Comparison of ENCODE assay signal across 1 cellular context in the genomic region with DNA sequence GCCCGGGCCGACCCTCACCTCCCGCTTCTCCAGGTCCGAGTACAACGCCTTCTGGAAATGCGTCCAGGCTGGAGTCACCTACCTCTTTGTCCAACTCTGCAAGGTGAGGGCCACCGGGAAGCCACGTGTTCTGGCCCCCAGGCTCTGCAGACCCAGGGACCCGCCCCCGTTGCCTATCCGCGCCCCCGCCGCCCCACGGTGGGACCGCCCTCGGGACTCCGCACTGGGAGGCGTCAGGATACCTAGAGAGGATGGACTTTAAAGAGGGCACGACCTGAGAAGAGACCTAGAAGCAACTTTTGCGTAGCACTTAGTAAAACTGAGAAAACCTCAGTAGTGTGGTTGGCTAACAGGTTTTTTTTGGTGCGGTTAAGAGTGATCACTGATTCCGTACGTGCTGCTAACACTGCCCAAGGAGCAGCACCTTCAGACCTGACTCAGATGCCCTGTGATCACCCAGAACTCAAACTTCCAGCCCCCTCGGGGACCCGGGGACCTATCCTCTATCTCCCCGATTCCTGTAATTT.
A peak's percentile ranks its signal among the peaks of the same experiment; 100 is the strongest.
TF ChIP-seq lines count a peak whose summit lies in the region.

No MANE protein-coding gene starts in this region.

TF ChIP-seq in GM12878, 131 proteins besides CTCF, POLR2A, EP300 and RAD21:
- TF ChIP-seq PML (IDR thresholded peaks at IDR 0.05; ENCODE audit: low read length) = no peak
- TF ChIP-seq BCL11A (IDR thresholded peaks at IDR 0.05; ENCODE audit: low read depth, low read length) = 0 out of 2 replicates have a peak, but pooled peaks have one; percentile 18
- peak; percentile 52 to 53; a peak in 3 of 4 replicates for TF ChIP-seq BHLHE40 (IDR thresholded peaks at IDR 0.05; ENCODE audit: borderline replicate concordance in 1 of 2, low read depth in 2 of 2, low read length in 1 of 2)
- TF ChIP-seq, protein P1, sequence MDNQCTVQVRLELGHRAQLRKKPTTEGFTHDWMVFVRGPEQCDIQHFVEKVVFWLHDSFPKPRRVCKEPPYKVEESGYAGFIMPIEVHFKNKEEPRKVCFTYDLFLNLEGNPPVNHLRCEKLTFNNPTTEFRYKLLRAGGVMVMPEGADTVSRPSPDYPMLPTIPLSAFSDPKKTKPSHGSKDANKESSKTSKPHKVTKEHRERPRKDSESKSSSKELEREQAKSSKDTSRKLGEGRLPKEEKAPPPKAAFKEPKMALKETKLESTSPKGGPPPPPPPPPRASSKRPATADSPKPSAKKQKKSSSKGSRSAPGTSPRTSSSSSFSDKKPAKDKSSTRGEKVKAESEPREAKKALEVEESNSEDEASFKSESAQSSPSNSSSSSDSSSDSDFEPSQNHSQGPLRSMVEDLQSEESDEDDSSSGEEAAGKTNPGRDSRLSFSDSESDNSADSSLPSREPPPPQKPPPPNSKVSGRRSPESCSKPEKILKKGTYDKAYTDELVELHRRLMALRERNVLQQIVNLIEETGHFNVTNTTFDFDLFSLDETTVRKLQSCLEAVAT (IDR thresholded peaks at IDR 0.05) = peak; percentile 64; the same call in 1 of the 2 replicates
- no peak for TF ChIP-seq NRF1 (conservative IDR thresholded peaks at IDR 0.05; ENCODE audit: low read depth, low read length)
- TF ChIP-seq IRF4 (IDR thresholded peaks at IDR 0.05; ENCODE audit: low read depth, low read length) = no peak
- peak; percentile 34; the same call in 1 of the 2 replicates for TF ChIP-seq CREM (IDR thresholded peaks at IDR 0.05; ENCODE audit: low read depth)
- TF ChIP-seq ATF7 (IDR thresholded peaks at IDR 0.05; ENCODE audit: low read depth) = peak; percentile 38; the same call in 1 of the 2 replicates
- TF ChIP-seq, protein P2, sequence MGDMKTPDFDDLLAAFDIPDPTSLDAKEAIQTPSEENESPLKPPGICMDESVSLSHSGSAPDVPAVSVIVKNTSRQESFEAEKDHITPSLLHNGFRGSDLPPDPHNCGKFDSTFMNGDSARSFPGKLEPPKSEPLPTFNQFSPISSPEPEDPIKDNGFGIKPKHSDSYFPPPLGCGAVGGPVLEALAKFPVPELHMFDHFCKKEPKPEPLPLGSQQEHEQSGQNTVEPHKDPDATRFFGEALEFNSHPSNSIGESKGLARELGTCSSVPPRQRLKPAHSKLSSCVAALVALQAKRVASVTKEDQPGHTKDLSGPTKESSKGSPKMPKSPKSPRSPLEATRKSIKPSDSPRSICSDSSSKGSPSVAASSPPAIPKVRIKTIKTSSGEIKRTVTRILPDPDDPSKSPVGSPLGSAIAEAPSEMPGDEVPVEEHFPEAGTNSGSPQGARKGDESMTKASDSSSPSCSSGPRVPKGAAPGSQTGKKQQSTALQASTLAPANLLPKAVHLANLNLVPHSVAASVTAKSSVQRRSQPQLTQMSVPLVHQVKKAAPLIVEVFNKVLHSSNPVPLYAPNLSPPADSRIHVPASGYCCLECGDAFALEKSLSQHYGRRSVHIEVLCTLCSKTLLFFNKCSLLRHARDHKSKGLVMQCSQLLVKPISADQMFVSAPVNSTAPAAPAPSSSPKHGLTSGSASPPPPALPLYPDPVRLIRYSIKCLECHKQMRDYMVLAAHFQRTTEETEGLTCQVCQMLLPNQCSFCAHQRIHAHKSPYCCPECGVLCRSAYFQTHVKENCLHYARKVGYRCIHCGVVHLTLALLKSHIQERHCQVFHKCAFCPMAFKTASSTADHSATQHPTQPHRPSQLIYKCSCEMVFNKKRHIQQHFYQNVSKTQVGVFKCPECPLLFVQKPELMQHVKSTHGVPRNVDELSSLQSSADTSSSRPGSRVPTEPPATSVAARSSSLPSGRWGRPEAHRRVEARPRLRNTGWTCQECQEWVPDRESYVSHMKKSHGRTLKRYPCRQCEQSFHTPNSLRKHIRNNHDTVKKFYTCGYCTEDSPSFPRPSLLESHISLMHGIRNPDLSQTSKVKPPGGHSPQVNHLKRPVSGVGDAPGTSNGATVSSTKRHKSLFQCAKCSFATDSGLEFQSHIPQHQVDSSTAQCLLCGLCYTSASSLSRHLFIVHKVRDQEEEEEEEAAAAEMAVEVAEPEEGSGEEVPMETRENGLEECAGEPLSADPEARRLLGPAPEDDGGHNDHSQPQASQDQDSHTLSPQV (IDR thresholded peaks at IDR 0.05) = no peak
- TF ChIP-seq EGR1 (IDR thresholded peaks at IDR 0.05; ENCODE audit: borderline replicate concordance in 1 of 2, low read depth in 2 of 2, low read length in 2 of 2) = peak in 1 of 2 experiments; percentile 71; a peak in 2 of 3 replicates
- peak; percentile 53; the same call in 1 of the 2 replicates for TF ChIP-seq ZNF384 (IDR thresholded peaks at IDR 0.05; ENCODE audit: borderline replicate concordance, low read depth, low read length)
- TF ChIP-seq, protein P3, sequence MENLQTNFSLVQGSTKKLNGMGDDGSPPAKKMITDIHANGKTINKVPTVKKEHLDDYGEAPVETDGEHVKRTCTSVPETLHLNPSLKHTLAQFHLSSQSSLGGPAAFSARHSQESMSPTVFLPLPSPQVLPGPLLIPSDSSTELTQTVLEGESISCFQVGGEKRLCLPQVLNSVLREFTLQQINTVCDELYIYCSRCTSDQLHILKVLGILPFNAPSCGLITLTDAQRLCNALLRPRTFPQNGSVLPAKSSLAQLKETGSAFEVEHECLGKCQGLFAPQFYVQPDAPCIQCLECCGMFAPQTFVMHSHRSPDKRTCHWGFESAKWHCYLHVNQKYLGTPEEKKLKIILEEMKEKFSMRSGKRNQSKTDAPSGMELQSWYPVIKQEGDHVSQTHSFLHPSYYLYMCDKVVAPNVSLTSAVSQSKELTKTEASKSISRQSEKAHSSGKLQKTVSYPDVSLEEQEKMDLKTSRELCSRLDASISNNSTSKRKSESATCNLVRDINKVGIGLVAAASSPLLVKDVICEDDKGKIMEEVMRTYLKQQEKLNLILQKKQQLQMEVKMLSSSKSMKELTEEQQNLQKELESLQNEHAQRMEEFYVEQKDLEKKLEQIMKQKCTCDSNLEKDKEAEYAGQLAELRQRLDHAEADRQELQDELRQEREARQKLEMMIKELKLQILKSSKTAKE (IDR thresholded peaks at IDR 0.05; ENCODE audit: low read depth, poor library complexity, severe bottlenecking) = peak; percentile 55
- peak in 1 of 2 experiments; percentile 35; a peak in 1 of 4 replicates for TF ChIP-seq IKZF2 (IDR thresholded peaks at IDR 0.05)
- no peak for TF ChIP-seq POLR2AphosphoS2 (IDR thresholded peaks at IDR 0.05; ENCODE audit: low read depth, low read length)
- peak; percentile 48; the same call in 1 of the 2 replicates for TF ChIP-seq MTA2 (IDR thresholded peaks at IDR 0.05; ENCODE audit: low read depth)
- no peak for TF ChIP-seq NR2C2 (IDR thresholded peaks at IDR 0.05; ENCODE audit: borderline replicate concordance, control insufficient read depth, insufficient read length, low read depth)
- TF ChIP-seq MTA3 (IDR thresholded peaks at IDR 0.05; ENCODE audit: borderline replicate concordance, low read length) = peak; percentile 71; the same call in 1 of the 2 replicates
- TF ChIP-seq CBFB (IDR thresholded peaks at IDR 0.05; ENCODE audit: low read depth) = peak; percentile 67; the same call in 1 of the 2 replicates
- no peak for TF ChIP-seq TCF3 (IDR thresholded peaks at IDR 0.05; ENCODE audit: borderline replicate concordance, insufficient read depth, low read depth, low read length)
- TF ChIP-seq, protein P4, sequence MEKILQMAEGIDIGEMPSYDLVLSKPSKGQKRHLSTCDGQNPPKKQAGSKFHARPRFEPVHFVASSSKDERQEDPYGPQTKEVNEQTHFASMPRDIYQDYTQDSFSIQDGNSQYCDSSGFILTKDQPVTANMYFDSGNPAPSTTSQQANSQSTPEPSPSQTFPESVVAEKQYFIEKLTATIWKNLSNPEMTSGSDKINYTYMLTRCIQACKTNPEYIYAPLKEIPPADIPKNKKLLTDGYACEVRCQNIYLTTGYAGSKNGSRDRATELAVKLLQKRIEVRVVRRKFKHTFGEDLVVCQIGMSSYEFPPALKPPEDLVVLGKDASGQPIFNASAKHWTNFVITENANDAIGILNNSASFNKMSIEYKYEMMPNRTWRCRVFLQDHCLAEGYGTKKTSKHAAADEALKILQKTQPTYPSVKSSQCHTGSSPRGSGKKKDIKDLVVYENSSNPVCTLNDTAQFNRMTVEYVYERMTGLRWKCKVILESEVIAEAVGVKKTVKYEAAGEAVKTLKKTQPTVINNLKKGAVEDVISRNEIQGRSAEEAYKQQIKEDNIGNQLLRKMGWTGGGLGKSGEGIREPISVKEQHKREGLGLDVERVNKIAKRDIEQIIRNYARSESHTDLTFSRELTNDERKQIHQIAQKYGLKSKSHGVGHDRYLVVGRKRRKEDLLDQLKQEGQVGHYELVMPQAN (conservative IDR thresholded peaks at IDR 0.05) = 0 out of 2 replicates have a peak, but pooled peaks have one; percentile 0
- peak; percentile 92 for TF ChIP-seq RUNX3 (IDR thresholded peaks at IDR 0.05; ENCODE audit: low read length)
- peak; percentile 76 for TF ChIP-seq MYC (IDR thresholded peaks at IDR 0.05; ENCODE audit: insufficient read depth, insufficient read length, insufficient replicate concordance, low read length, severe bottlenecking)
- TF ChIP-seq, protein P5, sequence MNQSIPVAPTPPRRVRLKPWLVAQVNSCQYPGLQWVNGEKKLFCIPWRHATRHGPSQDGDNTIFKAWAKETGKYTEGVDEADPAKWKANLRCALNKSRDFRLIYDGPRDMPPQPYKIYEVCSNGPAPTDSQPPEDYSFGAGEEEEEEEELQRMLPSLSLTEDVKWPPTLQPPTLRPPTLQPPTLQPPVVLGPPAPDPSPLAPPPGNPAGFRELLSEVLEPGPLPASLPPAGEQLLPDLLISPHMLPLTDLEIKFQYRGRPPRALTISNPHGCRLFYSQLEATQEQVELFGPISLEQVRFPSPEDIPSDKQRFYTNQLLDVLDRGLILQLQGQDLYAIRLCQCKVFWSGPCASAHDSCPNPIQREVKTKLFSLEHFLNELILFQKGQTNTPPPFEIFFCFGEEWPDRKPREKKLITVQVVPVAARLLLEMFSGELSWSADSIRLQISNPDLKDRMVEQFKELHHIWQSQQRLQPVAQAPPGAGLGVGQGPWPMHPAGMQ (IDR thresholded peaks at IDR 0.05; ENCODE audit: borderline replicate concordance) = peak; percentile 31; the same call in 1 of the 2 replicates
- peak; percentile 37; the same call in 1 of the 2 replicates for TF ChIP-seq CREB1 (IDR thresholded peaks at IDR 0.05; ENCODE audit: low read depth)
- TF ChIP-seq JUNB (IDR thresholded peaks at IDR 0.05) = 0 out of 2 replicates have a peak, but pooled peaks have one; percentile 41
- TF ChIP-seq, protein P6, sequence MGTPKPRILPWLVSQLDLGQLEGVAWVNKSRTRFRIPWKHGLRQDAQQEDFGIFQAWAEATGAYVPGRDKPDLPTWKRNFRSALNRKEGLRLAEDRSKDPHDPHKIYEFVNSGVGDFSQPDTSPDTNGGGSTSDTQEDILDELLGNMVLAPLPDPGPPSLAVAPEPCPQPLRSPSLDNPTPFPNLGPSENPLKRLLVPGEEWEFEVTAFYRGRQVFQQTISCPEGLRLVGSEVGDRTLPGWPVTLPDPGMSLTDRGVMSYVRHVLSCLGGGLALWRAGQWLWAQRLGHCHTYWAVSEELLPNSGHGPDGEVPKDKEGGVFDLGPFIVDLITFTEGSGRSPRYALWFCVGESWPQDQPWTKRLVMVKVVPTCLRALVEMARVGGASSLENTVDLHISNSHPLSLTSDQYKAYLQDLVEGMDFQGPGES (IDR thresholded peaks at IDR 0.05) = no peak
- peak; percentile 86 for TF ChIP-seq NR2F1 (conservative IDR thresholded peaks at IDR 0.05)
